ENCODE assay signal across 1 cellular context in the genomic region with DNA sequence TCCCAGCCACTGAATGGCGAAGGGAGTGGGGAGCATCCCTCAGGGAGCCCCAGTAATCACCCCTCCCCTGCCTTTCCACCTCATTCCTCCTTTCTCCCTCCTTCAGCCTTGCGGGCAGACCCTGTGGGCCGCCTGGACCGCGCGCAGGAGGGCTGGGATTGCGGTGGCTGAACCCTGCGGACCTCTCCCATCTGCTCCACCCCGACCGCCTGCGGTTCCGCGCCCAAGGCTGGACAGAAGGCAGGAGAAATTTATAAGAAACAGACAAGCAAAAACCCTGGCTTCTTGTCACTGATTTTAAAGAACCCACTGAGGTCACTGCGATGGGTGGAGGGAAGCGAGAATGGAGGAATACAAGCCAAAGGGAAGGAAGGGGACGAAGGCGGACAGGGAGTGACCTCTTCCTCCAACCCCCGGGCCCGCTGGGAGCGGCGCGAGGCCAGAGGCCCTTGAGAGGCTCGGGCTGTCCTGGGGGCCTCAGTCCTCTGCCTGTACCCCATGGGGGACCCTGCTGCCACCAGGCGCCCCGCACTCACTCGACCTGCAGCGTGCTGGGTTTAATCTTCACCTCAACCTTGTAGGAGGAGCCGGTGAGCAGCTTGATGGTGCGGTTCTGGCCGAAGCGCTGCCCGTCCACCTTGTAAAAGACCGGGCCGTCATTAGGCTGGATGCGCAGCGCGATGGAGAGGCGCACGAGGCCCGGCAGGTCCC.
TF ChIP-seq lines count a peak whose summit lies in the region.

No MANE protein-coding gene starts in this region.

TF ChIP-seq in K562, 482 proteins besides CTCF, POLR2A, EP300 and RAD21 (continued from another document):
- TF ChIP-seq, protein P1, sequence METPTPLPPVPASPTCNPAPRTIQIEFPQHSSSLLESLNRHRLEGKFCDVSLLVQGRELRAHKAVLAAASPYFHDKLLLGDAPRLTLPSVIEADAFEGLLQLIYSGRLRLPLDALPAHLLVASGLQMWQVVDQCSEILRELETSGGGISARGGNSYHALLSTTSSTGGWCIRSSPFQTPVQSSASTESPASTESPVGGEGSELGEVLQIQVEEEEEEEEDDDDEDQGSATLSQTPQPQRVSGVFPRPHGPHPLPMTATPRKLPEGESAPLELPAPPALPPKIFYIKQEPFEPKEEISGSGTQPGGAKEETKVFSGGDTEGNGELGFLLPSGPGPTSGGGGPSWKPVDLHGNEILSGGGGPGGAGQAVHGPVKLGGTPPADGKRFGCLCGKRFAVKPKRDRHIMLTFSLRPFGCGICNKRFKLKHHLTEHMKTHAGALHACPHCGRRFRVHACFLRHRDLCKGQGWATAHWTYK (CRISPR knock-in tag; IDR thresholded peaks at IDR 0.05): no peak
TF ChIP-seq in K562: peak in this region for 2.
